In the genomic region with DNA sequence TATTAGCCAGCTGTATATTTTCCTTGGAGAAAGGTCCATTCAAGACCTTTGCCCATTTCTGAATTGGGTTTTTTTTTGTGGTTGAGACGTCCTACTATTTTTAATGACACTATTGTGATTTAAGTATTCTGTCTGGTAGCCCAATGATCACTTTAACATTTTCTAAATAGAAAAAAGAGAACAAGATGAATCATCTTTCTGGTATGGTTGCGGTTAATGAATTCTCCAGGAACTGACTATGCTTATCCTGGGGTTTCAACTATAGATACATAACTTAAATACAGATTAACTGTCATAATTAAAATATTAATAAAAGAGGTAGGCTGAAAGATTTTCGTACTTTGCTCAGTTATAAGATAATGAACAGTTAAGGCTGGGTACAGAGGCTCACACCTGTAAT, we compare ENCODE assay signal across 21 cellular contexts.
"Had no signal": no experiment of that assay in that cellular context is flagged by ENCODE, and none has a peak within 500 bp of the region (broad histone marks: within the 10 kb centered on the region; RNA-seq: fewer than 3 reads in every experiment).

No MANE protein-coding gene starts in this region.

- H3K4me1 ChIP-seq: heart left ventricle, parathyroid adenoma, right atrium auricular region, tibial artery had no signal

- H3K9ac ChIP-seq: parathyroid adenoma had no signal

- H3K27me3 Mint-ChIP-seq: activated CD4-positive, alpha-beta memory T cell treated with anti-CD3 and anti-CD28 coated beads for 36 hours; activated CD8-positive, alpha-beta memory T cell treated with anti-CD3 and anti-CD28 coated beads, Interleukin-2, amount 10 ng/mL, durations not matched to agents 7 days and 5 days; activated T-cell treated with anti-CD3 and anti-CD28 coated beads, Interleukin-2, amount 50 U/mL, for 24 hours; dendritic cell treated with granulocyte-macrophage colony-stimulating factor and Interleukin-4, amounts not matched to agents 40 ng/mL and 50 ng/mL, for 4 days; effector memory CD8-positive, alpha-beta T cell; naive thymus-derived CD4-positive, alpha-beta T cell; stimulated activated naive B cell treated with anti-CD40 and anti-IgM and Interleukin-4, amounts not matched to agents 10 μg/mL and 1 μg/mL and 100 μg/mL, for 72 hours had no signal

- H3K4me3 ChIP-seq: heart left ventricle, right atrium auricular region, skin epidermis, tibial artery had no signal

- H3K79me2 ChIP-seq: parathyroid adenoma had no signal

- DNase-seq: activated CD4-positive, alpha-beta memory T cell treated with anti-CD3 and anti-CD28 coated beads for 36 hours; activated CD8-positive, alpha-beta memory T cell treated with anti-CD3 and anti-CD28 coated beads, Interleukin-2, amount 10 ng/mL, durations not matched to agents 7 days and 5 days; activated effector memory CD4-positive, alpha-beta T cell treated with Interleukin-2 at 50 U/mL for 16 hours; activated T-cell treated with anti-CD3 and anti-CD28 coated beads, Interleukin-2, amount 50 U/mL, for 24 hours; amniotic stem cell; effector memory CD8-positive, alpha-beta T cell; heart left ventricle; naive thymus-derived CD4-positive, alpha-beta T cell; stimulated activated CD4-positive, alpha-beta T cell treated with anti-CD3 and anti-CD28 coated beads, Interleukin-15, amount 100 ng/mL, for 24 hours; stimulated activated CD4-positive, alpha-beta T cell treated with anti-CD3 and anti-CD28 coated beads, Interleukin-4, amount 100 ng/mL, for 1 hour; stimulated activated naive B cell treated with anti-CD40 and anti-IgM and Interleukin-4, amounts not matched to agents 10 μg/mL and 1 μg/mL and 100 μg/mL, for 72 hours; T-helper 1 cell; tibial artery; WERI-Rb-1 had no signal

- H3K9me3 ChIP-seq: heart left ventricle, right atrium auricular region, tibial artery had no signal

- H2AFZ ChIP-seq: parathyroid adenoma had no signal

- FAIRE-seq: frontal cortex, urothelium cell line had no signal

- H3K4me3 Mint-ChIP-seq: activated CD4-positive, alpha-beta memory T cell treated with anti-CD3 and anti-CD28 coated beads for 36 hours; activated CD8-positive, alpha-beta memory T cell treated with anti-CD3 and anti-CD28 coated beads, Interleukin-2, amount 10 ng/mL, durations not matched to agents 7 days and 5 days; activated T-cell treated with anti-CD3 and anti-CD28 coated beads, Interleukin-2, amount 50 U/mL, for 24 hours; dendritic cell treated with granulocyte-macrophage colony-stimulating factor and Interleukin-4, amounts not matched to agents 40 ng/mL and 50 ng/mL, for 4 days; effector memory CD8-positive, alpha-beta T cell; naive thymus-derived CD4-positive, alpha-beta T cell; stimulated activated naive B cell treated with anti-CD40 and anti-IgM and Interleukin-4, amounts not matched to agents 10 μg/mL and 1 μg/mL and 100 μg/mL, for 72 hours had no signal

- H3K27me3 ChIP-seq: heart left ventricle, right atrium auricular region, tibial artery had no signal

- H3K4me1 Mint-ChIP-seq: activated CD8-positive, alpha-beta memory T cell treated with anti-CD3 and anti-CD28 coated beads, Interleukin-2, amount 10 ng/mL, durations not matched to agents 7 days and 5 days; stimulated activated naive B cell treated with anti-CD40 and anti-IgM and Interleukin-4, amounts not matched to agents 10 μg/mL and 1 μg/mL and 100 μg/mL, for 72 hours had no signal

- H3K9me3 Mint-ChIP-seq: activated CD4-positive, alpha-beta memory T cell treated with anti-CD3 and anti-CD28 coated beads for 36 hours; activated naive CD4-positive, alpha-beta T cell treated with anti-CD3 and anti-CD28 coated beads, Interleukin-2, amount 50 U/mL, for 72 hours; activated T-cell treated with anti-CD3 and anti-CD28 coated beads, Interleukin-2, amount 50 U/mL, for 24 hours; dendritic cell treated with granulocyte-macrophage colony-stimulating factor and Interleukin-4, amounts not matched to agents 40 ng/mL and 50 ng/mL, for 4 days; effector memory CD8-positive, alpha-beta T cell; naive thymus-derived CD4-positive, alpha-beta T cell; stimulated activated naive B cell treated with anti-CD40 and anti-IgM and Interleukin-4, amounts not matched to agents 10 μg/mL and 1 μg/mL and 100 μg/mL, for 72 hours had no signal

- H3K27ac Mint-ChIP-seq: activated CD4-positive, alpha-beta memory T cell treated with anti-CD3 and anti-CD28 coated beads for 36 hours; activated CD8-positive, alpha-beta memory T cell treated with anti-CD3 and anti-CD28 coated beads, Interleukin-2, amount 10 ng/mL, durations not matched to agents 7 days and 5 days; activated naive CD4-positive, alpha-beta T cell treated with anti-CD3 and anti-CD28 coated beads, Interleukin-2, amount 50 U/mL, for 72 hours; activated T-cell treated with anti-CD3 and anti-CD28 coated beads, Interleukin-2, amount 50 U/mL, for 24 hours; stimulated activated naive B cell treated with anti-CD40 and anti-IgM and Interleukin-4, amounts not matched to agents 10 μg/mL and 1 μg/mL and 100 μg/mL, for 72 hours had no signal

- H3K27ac ChIP-seq: heart left ventricle, parathyroid adenoma, right atrium auricular region, skin epidermis, tibial artery, WERI-Rb-1 had no signal
